Comparison of ENCODE assay signal across 8 cellular contexts in genomic region chr20:10433623-10434466, GRCh38. TPM values are rescaled to one million over a fixed set of nuclear protein-coding genes. Genes with fewer than 3 reads are reported as not detected.
DNase-seq lines count a peak whose midpoint lies in the region; ATAC-seq, FAIRE-seq and TF ChIP-seq lines count a peak whose summit lies in the region.

TSS of gene MKKS (minus strand) at chr20:10434222. CDS start at chr20:10413514, 20,708 bp downstream.

- no peaks in the 10 kb centered on the region for H3K9me3 ChIP-seq in BE2C
- no peaks in the 10 kb centered on the region for H3K9me3 ChIP-seq in liver (ENCODE audit: control insufficient read depth in 4 of 4, low read length in 3 of 4)

- FAIRE-seq in GM19239 (lab: Jason Lieb, UNC) = peak; percentile 77

- peaks cover 15% of the 10 kb centered on the region for H3K36me3 Mint-ChIP-seq in activated CD4-positive, alpha-beta T cell treated with anti-CD3 and anti-CD28 coated beads, Interleukin-2, amount 10 ng/mL, durations not matched to agents 7 days and 5 days (ENCODE audit: low read depth)

- TF ChIP-seq RAD21 in liver (IDR thresholded peaks at IDR 0.05) = no peak

- peak within 1 kb of the TSS; percentile 98 to 99 for H3K9ac ChIP-seq in liver (ENCODE audit: low read depth in 1 of 2, low read length in 2 of 2)

- POLR2A ChIA-PET in activated CD4-positive, alpha-beta T cell treated with anti-CD3 and anti-CD28 coated beads, Interleukin-2, amount 10 ng/mL, durations not matched to agents 7 days and 5 days (lab: Charles Lee) = interaction anchor here (0.6 to 1.2 kb wide), 4 partner anchors 15 to 241 kb away, joined by 3 to 5 read pairs (median 4); no protein-coding TSS in a partner anchor

- WGBS in liver = under 1% methylated on average over 73 of the region's 73 CpGs

- H3K4me1 ChIP-seq in BE2C (no peaks in the 10 kb centered on the region), liver (ENCODE audit: control insufficient read depth in 4 of 4, insufficient read depth in 4 of 4, low read length in 3 of 4) (peaks cover 4 to 37% (median 24%) of the 10 kb centered on the region in 4 donors)

- H3K36me3 ChIP-seq in BE2C = no peaks in the 10 kb centered on the region; the same call in 1 of the 2 replicates
- H3K36me3 ChIP-seq in liver (ENCODE audit: control insufficient read depth in 4 of 4, insufficient read depth in 3 of 4, low read depth in 1 of 4, low read length in 3 of 4) = no peaks in the 10 kb centered on the region

- H3K4me3 Mint-ChIP-seq in activated CD4-positive, alpha-beta T cell treated with anti-CD3 and anti-CD28 coated beads, Interleukin-2, amount 10 ng/mL, durations not matched to agents 7 days and 5 days = peak within 1 kb of the TSS; percentile 92

- TF ChIP-seq CTCF in BE2C (IDR thresholded peaks at IDR 0.05; ENCODE audit: low read depth, low read length) (0 out of 2 replicates have a peak, but pooled peaks have one; percentile 9), liver (IDR thresholded peaks at IDR 0.05; ENCODE audit: low read depth, low read length, missing input control) (no peak)

- H3K27ac ChIP-seq in liver (ENCODE audit: low read depth in 1 of 2, low read length in 2 of 2) = peak within 1 kb of the TSS; percentile 83 to 98

- H3K9me3 Mint-ChIP-seq in activated CD4-positive, alpha-beta T cell treated with anti-CD3 and anti-CD28 coated beads, Interleukin-2, amount 10 ng/mL, durations not matched to agents 7 days and 5 days = no peaks in the 10 kb centered on the region

- DNase-seq in BE2C (peak; percentile 94), GM19239 (ENCODE audit: insufficient read length, low spot score) (no peak), NCI-H524 treated with DMSO at 0.1 percent for 48 hours (lab: John Stamatoyannopoulos, UW) (peak; percentile 87), dedifferentiated amniotic fluid mesenchymal stem cell (ENCODE audit: extremely low spot score) (peak; percentile 89)
- peak; percentile 86 for DNase-seq in activated CD4-positive, alpha-beta T cell treated with anti-CD3 and anti-CD28 coated beads, Interleukin-2, amount 10 ng/mL, durations not matched to agents 7 days and 5 days
- peak; percentile 88 for DNase-seq in stimulated activated CD4-positive, alpha-beta T cell treated with anti-CD3 and anti-CD28 coated beads, Interleukin-4, amount 100 ng/mL, for 1 hour

- peak; percentile 68 for ATAC-seq in HG03439 (IDR thresholded peaks at IDR 0.05; ENCODE audit: unreplicated experiment)

- H3K4me3 ChIP-seq in BE2C (ENCODE audit: low read depth, low read length) (peak within 1 kb of the TSS; percentile 84), liver (ENCODE audit: low read depth in 1 of 3, low read length in 3 of 3) (peak within 1 kb of the TSS; percentile 91 to 96 (median 92))

- H3K27me3 Mint-ChIP-seq in activated CD4-positive, alpha-beta T cell treated with anti-CD3 and anti-CD28 coated beads, Interleukin-2, amount 10 ng/mL, durations not matched to agents 7 days and 5 days = no peaks in the 10 kb centered on the region

- H3K4me1 Mint-ChIP-seq in activated CD4-positive, alpha-beta T cell treated with anti-CD3 and anti-CD28 coated beads, Interleukin-2, amount 10 ng/mL, durations not matched to agents 7 days and 5 days = peaks cover 67% of the 10 kb centered on the region

- H3K27me3 ChIP-seq in BE2C (no peaks in the 10 kb centered on the region), liver (ENCODE audit: control insufficient read depth in 4 of 4, insufficient read depth in 4 of 4, low read length in 3 of 4) (no peaks in the 10 kb centered on the region)

- CTCF ChIA-PET in activated CD4-positive, alpha-beta T cell treated with anti-CD3 and anti-CD28 coated beads, Interleukin-2, amount 10 ng/mL, durations not matched to agents 7 days and 5 days (lab: Charles Lee) = interaction anchor here (0.8 to 1.9 kb wide), 9 partner anchors 9 to 160 kb away, joined by 3 to 9 read pairs (median 4); no protein-coding TSS in a partner anchor

- H3K27ac Mint-ChIP-seq in activated CD4-positive, alpha-beta T cell treated with anti-CD3 and anti-CD28 coated beads, Interleukin-2, amount 10 ng/mL, durations not matched to agents 7 days and 5 days = peak within 1 kb of the TSS; percentile 98

TF ChIP-seq in liver, 16 proteins besides CTCF, POLR2A, EP300 and RAD21:
- TF ChIP-seq, protein P1, sequence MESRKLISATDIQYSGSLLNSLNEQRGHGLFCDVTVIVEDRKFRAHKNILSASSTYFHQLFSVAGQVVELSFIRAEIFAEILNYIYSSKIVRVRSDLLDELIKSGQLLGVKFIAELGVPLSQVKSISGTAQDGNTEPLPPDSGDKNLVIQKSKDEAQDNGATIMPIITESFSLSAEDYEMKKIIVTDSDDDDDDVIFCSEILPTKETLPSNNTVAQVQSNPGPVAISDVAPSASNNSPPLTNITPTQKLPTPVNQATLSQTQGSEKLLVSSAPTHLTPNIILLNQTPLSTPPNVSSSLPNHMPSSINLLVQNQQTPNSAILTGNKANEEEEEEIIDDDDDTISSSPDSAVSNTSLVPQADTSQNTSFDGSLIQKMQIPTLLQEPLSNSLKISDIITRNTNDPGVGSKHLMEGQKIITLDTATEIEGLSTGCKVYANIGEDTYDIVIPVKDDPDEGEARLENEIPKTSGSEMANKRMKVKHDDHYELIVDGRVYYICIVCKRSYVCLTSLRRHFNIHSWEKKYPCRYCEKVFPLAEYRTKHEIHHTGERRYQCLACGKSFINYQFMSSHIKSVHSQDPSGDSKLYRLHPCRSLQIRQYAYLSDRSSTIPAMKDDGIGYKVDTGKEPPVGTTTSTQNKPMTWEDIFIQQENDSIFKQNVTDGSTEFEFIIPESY (IDR thresholded peaks at IDR 0.05) = peak; percentile 74
- TF ChIP-seq ATF3 (IDR thresholded peaks at IDR 0.05) = no peak
- peak; percentile 14 for TF ChIP-seq NR2F2 (IDR thresholded peaks at IDR 0.05)
- peak in 1 of 2 donors; percentile 49 for TF ChIP-seq GABPA (IDR thresholded peaks at IDR 0.05 in 1 of 2, conservative IDR thresholded peaks at IDR 0.05 in 1 of 2)
- TF ChIP-seq HNF4A (conservative IDR thresholded peaks at IDR 0.05) = peak in 1 of 2 donors; percentile 25
- TF ChIP-seq TAF1 (conservative IDR thresholded peaks at IDR 0.05) = no peak
- TF ChIP-seq, protein P2, sequence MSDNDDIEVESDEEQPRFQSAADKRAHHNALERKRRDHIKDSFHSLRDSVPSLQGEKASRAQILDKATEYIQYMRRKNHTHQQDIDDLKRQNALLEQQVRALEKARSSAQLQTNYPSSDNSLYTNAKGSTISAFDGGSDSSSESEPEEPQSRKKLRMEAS (IDR thresholded peaks at IDR 0.05) = peak; percentile 44

RNA-seq across cellular contexts. Expression of gene MKKS, which starts in this region (rescaled TPM):
- 21.0 TPM for polyA plus RNA-seq in BE2C (2012; ENCODE audit: insufficient read depth, insufficient read length, low read depth)
- total RNA-seq in activated CD4-positive, alpha-beta T cell treated with anti-CD3 and anti-CD28 coated beads, Interleukin-2, amount 10 ng/mL, durations not matched to agents 7 days and 5 days = 1 to 10 TPM; 9.1 to 9.4 TPM
- 10 to 100 TPM in 1 of 2 donors, 1 to 10 TPM in 1; 8.3 to 19.1 TPM for total RNA-seq in liver
- 10 to 100 TPM; 12.8 to 16.5 TPM for polyA plus RNA-seq in liver
